Comparison of ENCODE assay signal across 8 cellular contexts in the genomic region with DNA sequence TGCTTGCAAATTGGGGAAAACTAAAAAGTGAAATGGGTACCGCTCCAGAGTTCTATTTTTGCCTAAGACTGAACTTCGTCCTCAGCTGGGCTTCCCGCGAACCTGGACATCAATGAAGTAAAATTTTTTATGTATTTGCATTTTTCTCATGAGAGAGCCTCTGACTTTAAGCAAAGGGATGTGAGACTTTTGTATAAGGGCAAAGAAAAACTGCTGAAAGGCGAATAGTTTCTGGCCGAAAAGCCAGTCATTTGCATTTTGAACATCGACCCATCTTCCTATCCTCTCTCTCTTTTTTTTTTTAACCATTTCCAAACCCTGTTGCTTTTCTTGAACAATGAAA. TPM values are rescaled to one million over a fixed set of nuclear protein-coding genes. Genes with fewer than 3 reads are reported as not detected.
DNase-seq lines count a peak whose midpoint lies in the region; ATAC-seq and TF ChIP-seq lines count a peak whose summit lies in the region.

No MANE protein-coding gene starts in this region.

- no peak for ATAC-seq in right cardiac atrium

- H3K4me1 Mint-ChIP-seq in activated naive CD4-positive, alpha-beta T cell treated with anti-CD3 and anti-CD28 coated beads, Interleukin-2, amount 50 U/mL, for 24 hours: peaks cover 50% of the 10 kb centered on the region

- peak overlapping the region; percentile 97 for H3K4me3 Mint-ChIP-seq in activated naive CD4-positive, alpha-beta T cell treated with anti-CD3 and anti-CD28 coated beads, Interleukin-2, amount 50 U/mL, for 24 hours

- TF ChIP-seq CTCF in stomach (IDR thresholded peaks at IDR 0.05) (no peak), GM13977 (IDR thresholded peaks at IDR 0.05; ENCODE audit: extremely low read depth, insufficient read depth, missing control alignments) (no peak)

- no peak overlapping the region for H3K27ac ChIP-seq in SK-N-MC
- no peak overlapping the region for H3K27ac ChIP-seq in right cardiac atrium (ENCODE audit: low read length)
- H3K27ac ChIP-seq in stomach: peak overlapping the region; percentile 82 to 89 (median 88)

- no peak for TF ChIP-seq POLR2A in stomach (IDR thresholded peaks at IDR 0.05)

- H3K9me3 ChIP-seq in SK-N-MC (ENCODE audit: low read depth, low read length): no peaks in the 10 kb centered on the region
- no peaks in the 10 kb centered on the region for H3K9me3 ChIP-seq in right cardiac atrium (ENCODE audit: control insufficient read depth, low read length)
- H3K9me3 ChIP-seq in stomach: no peaks in the 10 kb centered on the region

- in situ Hi-C loops in GM13977 (cut with MboI; ENCODE audit: low pct_unique_long_range_greater_than_20kb, low sequenced_read_pairs, unreplicated experiment): loop anchor here (10.0 kb wide), 1 partner anchor 127 kb away; no protein-coding TSS in a partner anchor

- H3K4me3 ChIP-seq in SK-N-MC (peak overlapping the region; percentile 97), right cardiac atrium (ENCODE audit: low read length) (peak overlapping the region; percentile 97), stomach (peak overlapping the region; percentile 69 to 94 (median 76))

- no peak for TF ChIP-seq EP300 in stomach (IDR thresholded peaks at IDR 0.05)

- peaks cover 8% of the 10 kb centered on the region for H3K36me3 Mint-ChIP-seq in activated naive CD4-positive, alpha-beta T cell treated with anti-CD3 and anti-CD28 coated beads, Interleukin-2, amount 50 U/mL, for 24 hours

- H3K27ac Mint-ChIP-seq in activated naive CD4-positive, alpha-beta T cell treated with anti-CD3 and anti-CD28 coated beads, Interleukin-2, amount 50 U/mL, for 24 hours: peak overlapping the region; percentile 96

- no peaks in the 10 kb centered on the region for H3K9me3 Mint-ChIP-seq in activated naive CD4-positive, alpha-beta T cell treated with anti-CD3 and anti-CD28 coated beads, Interleukin-2, amount 50 U/mL, for 24 hours

- no peaks in the 10 kb centered on the region for H3K27me3 ChIP-seq in right cardiac atrium (ENCODE audit: control insufficient read depth, insufficient read depth)
- H3K27me3 ChIP-seq in stomach: no peaks in the 10 kb centered on the region

- under 1% methylated on average over 7 of the region's 7 CpGs for WGBS in right cardiac atrium
- 0 to 2% (median 1%) methylated on average over 7 of the region's 7 CpGs for WGBS in stomach, 5 donors

- H3K4me1 ChIP-seq in right cardiac atrium (ENCODE audit: control insufficient read depth, insufficient read depth, low read length): no peaks in the 10 kb centered on the region
- peaks cover 11 to 39% (median 21%) of the 10 kb centered on the region in 4 donors for H3K4me1 ChIP-seq in stomach

- H3K36me3 ChIP-seq in SK-N-MC (ENCODE audit: insufficient read depth, low read length) (peaks cover 43% of the 10 kb centered on the region), stomach (peaks cover 14 to 39% (median 38%) of the 10 kb centered on the region in 4 donors)

- no peaks in the 10 kb centered on the region for H3K27me3 Mint-ChIP-seq in activated naive CD4-positive, alpha-beta T cell treated with anti-CD3 and anti-CD28 coated beads, Interleukin-2, amount 50 U/mL, for 24 hours

- no peak for DNase-seq in activated naive CD4-positive, alpha-beta T cell (lab: John Stamatoyannopoulos, UW)
- DNase-seq in SK-N-MC (ENCODE audit: low read depth, low spot score) (no peak), right cardiac atrium (no peak), stomach (no peak), dermis blood vessel endothelial cell (no peak), MV-4-11 (lab: John Stamatoyannopoulos, UW) (no peak), GM13977 (ENCODE audit: low spot score) (no peak)

- intact Hi-C loops in right cardiac atrium (cut with DNase I): loop anchor here in 1 of 4 donors (5.0 kb wide), 1 partner anchor 109 kb away; no protein-coding TSS in a partner anchor
- intact Hi-C loops in stomach (cut with DNase I; ENCODE audit: low total_unique reads): no loop called here

- peak overlapping the region; percentile 93 for H3K9ac ChIP-seq in SK-N-MC (ENCODE audit: insufficient read length)

RNA-seq across cellular contexts. Expression of a gene that starts 0.6 kb away (rescaled TPM):
- total RNA-seq in right cardiac atrium (10 to 100 TPM; 58.2 to 72.9 (median 59.6) TPM), stomach (10 to 100 TPM; 20.6 to 84.4 (median 46.8) TPM), dermis blood vessel endothelial cell (51.6 and 58.2 TPM in 2 replicates)
- polyA plus RNA-seq in right cardiac atrium (75.3 TPM), stomach (10 to 100 TPM; 40.2 to 60.6 (median 57.4) TPM)

RNA-seq across cellular contexts. Expression of a gene that starts 46.8 kb away (rescaled TPM):
- total RNA-seq in right cardiac atrium (10 to 100 TPM; 12.8 to 17.9 (median 14.4) TPM), stomach (10 to 100 TPM in 3 of 5 donors, 1 to 10 TPM in 2; 4.1 to 27.5 (median 19.3) TPM), dermis blood vessel endothelial cell (15.9 and 18.5 TPM in 2 replicates)
- polyA plus RNA-seq in right cardiac atrium (15.0 TPM), stomach (10 to 100 TPM; 17.1 to 35.6 (median 22.7) TPM)

RNA-seq across cellular contexts. Expression of a gene that starts 49.6 kb away (rescaled TPM):
- total RNA-seq in right cardiac atrium (100 to 1,000 TPM; 108 to 124 (median 118) TPM), stomach (100 to 1,000 TPM in 1 of 5 donors, 10 to 100 TPM in 4; 23.2 to 170 (median 37.4) TPM), dermis blood vessel endothelial cell (211 and 258 TPM in 2 replicates)
- polyA plus RNA-seq in right cardiac atrium (140 TPM), stomach (100 to 1,000 TPM in 1 of 3 donors, 10 to 100 TPM in 2; 76.4 to 108 (median 96.7) TPM)

Comparison
In these comparisons a context has a peak if more than half of its experiments do, and no peak if none do; other contexts are left out.
1. H3K27ac ChIP-seq: peak in stomach (5 of 5); none in SK-N-MC (single experiment) and right cardiac atrium (single experiment).
2. Peak in every context shown above with its lines, with median percentiles within 50 percentile points of each other: H3K4me3 ChIP-seq.